1 cellular context compared by ENCODE assay signal in genomic region chr10:34413214-34413613, GRCh38.
TF ChIP-seq lines count a peak whose summit lies in the region.

No MANE protein-coding gene starts in this region.

TF ChIP-seq in GM23338, 12 proteins besides CTCF, POLR2A, EP300 and RAD21 (continued from another document):
- TF ChIP-seq REST (IDR thresholded peaks at IDR 0.05; ENCODE audit: unreplicated experiment) (no peak), ZNF331 (CRISPR knock-in tag; IDR thresholded peaks at IDR 0.05; ENCODE audit: low read depth) (no peak), ZNF114 (CRISPR knock-in tag; IDR thresholded peaks at IDR 0.05) (no peak), POLR2AphosphoS5 (IDR thresholded peaks at IDR 0.05; ENCODE audit: low read depth) (no peak)
